Comparison of ENCODE assay signal across 17 cellular contexts in the genomic region with DNA sequence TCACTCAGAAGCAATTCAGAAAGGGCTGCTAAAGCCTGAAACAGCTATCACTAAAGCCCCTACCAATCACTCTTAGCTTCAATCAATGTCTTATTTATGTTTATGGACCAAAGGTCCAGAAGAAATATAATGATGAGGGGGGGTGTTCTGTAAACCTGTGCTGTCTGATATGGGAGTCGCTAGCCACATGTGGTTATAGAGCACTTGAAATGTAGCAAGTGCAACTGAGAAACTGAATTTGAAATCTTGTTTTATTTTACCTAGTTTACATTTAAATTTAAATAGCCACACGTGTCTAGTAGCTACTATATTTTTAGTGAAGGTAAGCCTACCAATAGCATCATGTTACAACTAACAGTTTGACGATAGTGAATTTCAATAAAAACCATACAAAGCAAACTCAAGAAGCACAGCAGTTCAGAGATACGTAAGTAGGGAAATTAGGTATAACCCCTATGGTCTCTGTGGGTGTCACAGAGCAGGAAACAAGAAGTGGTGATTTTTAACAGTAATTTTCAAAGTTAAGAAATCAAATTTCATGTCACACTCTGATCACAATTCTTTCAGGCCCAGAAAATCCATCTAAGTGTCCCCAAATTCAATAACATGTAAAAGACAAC. TPM values are rescaled to one million over a fixed set of nuclear protein-coding genes. Genes with fewer than 3 reads are reported as not detected.
A peak's percentile ranks its signal among the peaks of the same experiment; 100 is the strongest.
DNase-seq lines count a peak whose midpoint lies in the region; ATAC-seq and TF ChIP-seq lines count a peak whose summit lies in the region.
"Had no signal": no experiment of that assay in that cellular context is flagged by ENCODE, and none has a peak within 500 bp of the region (broad histone marks: within the 10 kb centered on the region; RNA-seq: fewer than 3 reads in every experiment).

No MANE protein-coding gene starts in this region.

- no peak overlapping the region for H3K4me3 Mint-ChIP-seq in activated B cell treated with CpG ODN at 0.5 μM for 24 hours

- POLR2A ChIA-PET in activated B cell treated with CpG ODN at 0.5 μM for 24 hours (lab: Charles Lee), result no interaction called here

- no peaks in the 10 kb centered on the region for H3K36me3 Mint-ChIP-seq in activated B cell treated with CpG ODN at 0.5 μM for 24 hours (ENCODE audit: low read depth)

- no peak for DNase-seq in activated B cell treated with CpG ODN at 0.5 μM for 24 hours
- DNase-seq in DMS153 treated with DMSO at 0.1 percent for 48 hours (lab: John Stamatoyannopoulos, UW; ENCODE audit: unreplicated experiment), result no peak
- DNase-seq in prostate gland (ENCODE audit: low spot score), result no peak
- no peak for DNase-seq in activated CD4-positive, alpha-beta T cell treated with anti-CD3 and anti-CD28 coated beads for 48 hours
- DNase-seq: activated T-cell treated with anti-CD3 and anti-CD28 coated beads for 4 hours, brain microvascular endothelial cell, COR-L47, Kasumi-1, mucosa of descending colon, PC-3, uterus had no signal

- no peaks in the 10 kb centered on the region for H3K27me3 Mint-ChIP-seq in activated B cell treated with CpG ODN at 0.5 μM for 24 hours

- TF ChIP-seq CTCF in activated B cell treated with CpG ODN at 0.5 μM for 24 hours (IDR thresholded peaks at IDR 0.05) (no peak), prostate gland (IDR thresholded peaks at IDR 0.05) (no peak)

- H3K4me1 ChIP-seq in prostate gland (replicated peaks), result no peaks in the 10 kb centered on the region
- H3K4me1 ChIP-seq: right atrium auricular region, uterus had no signal

- no peak for TF ChIP-seq POLR2A in prostate gland (IDR thresholded peaks at IDR 0.05)

- WGBS in prostate gland, result 78% methylated on average over 4 of the region's 4 CpGs

- no peaks in the 10 kb centered on the region for H3K27me3 ChIP-seq in prostate gland (replicated peaks; ENCODE audit: insufficient read depth)
- H3K27me3 ChIP-seq: brain microvascular endothelial cell, right atrium auricular region, uterus had no signal

- peaks cover 25% of the 10 kb centered on the region for H3K4me1 Mint-ChIP-seq in activated B cell treated with CpG ODN at 0.5 μM for 24 hours

- no peaks in the 10 kb centered on the region for H3K9me3 Mint-ChIP-seq in activated B cell treated with CpG ODN at 0.5 μM for 24 hours

- CTCF ChIA-PET in activated B cell treated with CpG ODN at 0.5 μM for 24 hours (lab: Charles Lee), result interaction anchor here (0.9 to 1.3 kb wide), 2 partner anchors 12 to 26 kb away, joined by 3 to 4 read pairs; no protein-coding TSS in a partner anchor

- ATAC-seq in GM18858 (IDR thresholded peaks at IDR 0.05; ENCODE audit: unreplicated experiment) (peak; percentile 89), GM21367 (IDR thresholded peaks at IDR 0.05; ENCODE audit: unreplicated experiment) (peak; percentile 90), HG02970 (IDR thresholded peaks at IDR 0.05; ENCODE audit: low FRiP score, unreplicated experiment) (peak; percentile 82), activated B cell treated with CpG ODN at 0.5 μM for 24 hours (ENCODE audit: low read depth) (peak; percentile 82)
- ATAC-seq: mucosa of descending colon, PC-3 had no signal

- intact Hi-C loops in activated B cell treated with CpG ODN at 0.5 μM for 24 hours (cut with micrococcal nuclease) (loop anchor here (2.0 kb wide), 1 partner anchor 46 kb away; a partner anchor contains a TSS), prostate gland (cut with DNase I) (no loop called here)

- no peak overlapping the region for H3K4me3 ChIP-seq in prostate gland
- H3K4me3 ChIP-seq: mucosa of descending colon, right atrium auricular region, uterus had no signal

- H3K9me3 ChIP-seq in prostate gland, result no peaks in the 10 kb centered on the region
- H3K9me3 ChIP-seq: mucosa of descending colon, right atrium auricular region, uterus had no signal

- H3K27ac ChIP-seq in prostate gland, result no peak overlapping the region
- H3K27ac ChIP-seq: brain microvascular endothelial cell, epithelial cell of prostate, right atrium auricular region, uterus had no signal

- no peak overlapping the region for H3K27ac Mint-ChIP-seq in activated B cell treated with CpG ODN at 0.5 μM for 24 hours

- H3K36me3 ChIP-seq in prostate gland, result no peaks in the 10 kb centered on the region
- H3K36me3 ChIP-seq: brain microvascular endothelial cell, right atrium auricular region, uterus had no signal

RNA-seq across cellular contexts. Expression of a gene that starts 3.6 kb away (rescaled TPM):
- not detected in 2 replicates for total RNA-seq in activated B cell treated with CpG ODN at 0.5 μM for 24 hours
- total RNA-seq in prostate gland, result under 1 TPM in 1 of 2 donors, not detected in 1; 0.51 TPM
- total RNA-seq: mucosa of descending colon; PC-3; right atrium auricular region; T-helper 2 cell treated with Interferon-gamma antibody and Interleukin-4, amounts not matched to agents 100 ng/mL and 5 ng/mL, for 36 hours; uterus had no signal

RNA-seq across cellular contexts. Expression of a gene that starts 45.7 kb away (rescaled TPM):
- total RNA-seq in activated B cell treated with CpG ODN at 0.5 μM for 24 hours, result 21.7 and 26.8 TPM in 2 replicates
- 10 to 100 TPM; 36.1 to 36.4 TPM for total RNA-seq in prostate gland
